12 cellular contexts compared by ENCODE assay signal in the genomic region with DNA sequence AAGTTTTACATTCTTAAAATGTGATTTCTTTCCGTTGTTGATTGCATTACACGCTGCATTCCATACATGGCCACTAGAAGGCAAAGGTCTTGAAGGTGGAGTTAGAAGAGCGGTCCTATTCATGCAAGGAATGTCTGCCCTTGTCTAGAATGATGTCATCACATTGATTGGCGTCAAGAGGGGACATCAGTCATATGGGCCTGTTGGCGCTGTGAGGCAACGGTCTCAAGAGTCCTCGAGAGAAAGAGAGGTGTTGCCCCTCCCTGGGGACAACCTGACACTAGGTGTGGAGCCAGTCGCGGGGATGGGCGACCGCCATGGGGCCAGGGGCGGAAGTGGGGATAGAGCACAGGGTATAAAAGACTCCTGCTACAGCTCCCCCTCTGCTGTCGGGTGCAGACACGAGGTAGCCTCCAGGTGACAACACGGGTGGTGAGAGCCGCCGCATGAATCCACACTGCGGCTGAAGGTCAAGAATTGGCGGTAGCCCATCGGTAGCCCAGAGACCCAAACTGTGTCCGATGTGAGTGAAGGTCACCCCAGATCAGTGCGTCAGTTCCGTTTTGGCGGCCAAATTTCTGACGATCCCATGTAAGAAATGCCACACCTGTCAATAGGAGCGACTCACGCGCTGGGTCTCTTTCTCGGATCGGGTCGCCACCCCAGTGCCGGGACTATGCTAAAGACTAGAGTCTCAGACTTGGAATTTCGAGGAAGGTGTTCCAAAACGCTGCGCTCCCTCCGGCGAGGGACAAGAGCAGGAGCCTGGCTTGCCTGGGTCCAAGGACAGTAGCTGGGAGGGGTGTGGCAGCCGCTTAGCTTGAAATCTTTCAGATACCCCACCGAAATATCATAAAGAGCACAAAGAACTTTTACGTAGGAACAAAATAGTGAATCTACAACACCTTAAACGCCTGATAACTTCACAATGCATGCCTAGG.
DNase-seq lines count a peak whose midpoint lies in the region; ATAC-seq, FAIRE-seq and TF ChIP-seq lines count a peak whose summit lies in the region.
"Had no signal": no experiment of that assay in that cellular context is flagged by ENCODE, and none has a peak within 500 bp of the region (broad histone marks: within the 10 kb centered on the region; RNA-seq: fewer than 3 reads in every experiment).

No MANE protein-coding gene starts in this region.

- no peak for FAIRE-seq in small intestine (lab: Jason Lieb, UNC)

- peak; percentile 14 for TF ChIP-seq CTCF in epithelial cell of proximal tubule (conservative IDR thresholded peaks at IDR 0.05; ENCODE audit: low read depth, low read length)

- no peaks in the 10 kb centered on the region for H3K36me3 Mint-ChIP-seq in activated T-cell treated with anti-CD3 and anti-CD28 coated beads, Interleukin-2, amount 50 U/mL, for 24 hours (ENCODE audit: low read depth)

- H3K4me3 ChIP-seq in epithelial cell of proximal tubule (ENCODE audit: low read depth, low read length): no peak overlapping the region
- no peak overlapping the region for H3K4me3 ChIP-seq in small intestine (ENCODE audit: low read depth in 1 of 2, low read length in 2 of 2)

- H3K4me1 ChIP-seq in small intestine (ENCODE audit: control insufficient read depth in 2 of 2, insufficient read depth in 1 of 2, low read depth in 1 of 2, low read length in 1 of 2): no peaks in the 10 kb centered on the region

- no peak overlapping the region for H3K27ac ChIP-seq in small intestine (ENCODE audit: low read depth in 1 of 2, low read length in 1 of 2)

- H3K36me3 ChIP-seq in small intestine (ENCODE audit: control insufficient read depth in 2 of 2, insufficient read depth in 2 of 2, low read length in 2 of 2): no peaks in the 10 kb centered on the region

- H3K27me3 Mint-ChIP-seq in activated T-cell treated with anti-CD3 and anti-CD28 coated beads, Interleukin-2, amount 50 U/mL, for 24 hours: peaks cover 81% of the 10 kb centered on the region

- peaks cover 0 to 35% of the 10 kb centered on the region in 2 donors for H3K27me3 ChIP-seq in small intestine (ENCODE audit: control insufficient read depth in 2 of 2, insufficient read depth in 2 of 2, low read length in 2 of 2)

- no peak for ATAC-seq in HG02884 (IDR thresholded peaks at IDR 0.05; ENCODE audit: unreplicated experiment)
- ATAC-seq: effector memory CD8-positive, alpha-beta T cell had no signal

- H3K27ac Mint-ChIP-seq in activated T-cell treated with anti-CD3 and anti-CD28 coated beads, Interleukin-2, amount 50 U/mL, for 24 hours: no peak overlapping the region
- H3K27ac Mint-ChIP-seq: effector memory CD8-positive, alpha-beta T cell had no signal

- DNase-seq in activated T-cell treated with anti-CD3 and anti-CD28 coated beads, Interleukin-2, amount 50 U/mL, for 24 hours: no peak
- DNase-seq in activated T-cell treated with anti-CD3 and anti-CD28 coated beads, Interleukin-2, amount 50 U/mL, for 1 hour: no peak
- DNase-seq in NCI-H748 treated with DMSO at 0.1 percent for 48 hours (lab: John Stamatoyannopoulos, UW) (peak; percentile 58), epithelial cell of proximal tubule (ENCODE audit: low read depth) (no peak), small intestine (peak; percentile 1), SW 1271 (lab: John Stamatoyannopoulos, UW) (no peak), SIG-M5 (lab: John Stamatoyannopoulos, UW) (no peak)
- DNase-seq: DND-41; effector memory CD8-positive, alpha-beta T cell; NCI-H226; Right ventricle myocardium superior had no signal

- peak overlapping the region; percentile 25 for H3K4me3 Mint-ChIP-seq in activated T-cell treated with anti-CD3 and anti-CD28 coated beads, Interleukin-2, amount 50 U/mL, for 24 hours
- H3K4me3 Mint-ChIP-seq: effector memory CD8-positive, alpha-beta T cell had no signal

- no peaks in the 10 kb centered on the region for H3K9me3 ChIP-seq in small intestine (ENCODE audit: control insufficient read depth, low read depth)

- WGBS in small intestine, 3 donors: 6 to 15% (median 13%) methylated on average over 41 of the region's 41 CpGs

- peaks cover 10% of the 10 kb centered on the region for H3K4me1 Mint-ChIP-seq in activated T-cell treated with anti-CD3 and anti-CD28 coated beads, Interleukin-2, amount 50 U/mL, for 24 hours (ENCODE audit: low read depth)

- H3K9me3 Mint-ChIP-seq in activated T-cell treated with anti-CD3 and anti-CD28 coated beads, Interleukin-2, amount 50 U/mL, for 24 hours: no peaks in the 10 kb centered on the region

Comparison
In these comparisons a context has a peak if more than half of its experiments do, and no peak if none do; other contexts are left out.
1. DNase-seq: peak in NCI-H748 treated with DMSO at 0.1 percent for 48 hours (single experiment) and small intestine (single experiment); none in activated T-cell treated with anti-CD3 and anti-CD28 coated beads, Interleukin-2, amount 50 U/mL, for 24 hours (single experiment), activated T-cell treated with anti-CD3 and anti-CD28 coated beads, Interleukin-2, amount 50 U/mL, for 1 hour (single experiment), epithelial cell of proximal tubule (single experiment), SW 1271 (0 of 2) and SIG-M5 (single experiment).